9 cellular contexts compared by ENCODE assay signal in genomic region chr17:2084766-2085647, GRCh38. TPM values are rescaled to one million over a fixed set of nuclear protein-coding genes. Genes with fewer than 3 reads are reported as not detected.
DNase-seq lines count a peak whose midpoint lies in the region; ATAC-seq, FAIRE-seq and TF ChIP-seq lines count a peak whose summit lies in the region.
"Had no signal": no experiment of that assay in that cellular context is flagged by ENCODE, and none has a peak within 500 bp of the region (broad histone marks: within the 10 kb centered on the region; RNA-seq: fewer than 3 reads in every experiment).

No MANE protein-coding gene starts in this region.

- H3K4me3 ChIP-seq in A549 (no peak overlapping the region), IMR-90 (ENCODE audit: insufficient read depth, low read depth, low read length) (no peak overlapping the region), endothelial cell of umbilical vein (replicated peaks in 1 of 3; ENCODE audit: insufficient read depth in 1 of 3, low read depth in 1 of 3, low read length in 3 of 3) (no peak overlapping the region), muscle layer of duodenum (ENCODE audit: low read depth in 1 of 2, low read length in 2 of 2) (peak overlapping the region in 1 of 2 donors; percentile 4)

- H3K9me1 ChIP-seq in IMR-90 (ENCODE audit: insufficient read depth, low read length) (peaks cover 56% of the 10 kb centered on the region), endothelial cell of umbilical vein (replicated peaks; ENCODE audit: control insufficient read depth, extremely low read depth, insufficient read depth, low read length) (no peaks in the 10 kb centered on the region)

- peak overlapping the region; percentile 52 to 93 for H4K8ac ChIP-seq in IMR-90 (ENCODE audit: low read depth in 2 of 2, low read length in 2 of 2)

- H3K9ac ChIP-seq in IMR-90 (ENCODE audit: low read depth, low read length) (peak overlapping the region; percentile 50), endothelial cell of umbilical vein (replicated peaks; ENCODE audit: extremely low read depth, insufficient read depth, low read length) (peak overlapping the region; percentile 54)

- peak overlapping the region; percentile 97 for H3K14ac ChIP-seq in IMR-90 (replicated peaks; ENCODE audit: low read depth, low read length)

- H3K9me3 ChIP-seq in A549 (no peaks in the 10 kb centered on the region), IMR-90 (ENCODE audit: control insufficient read depth, insufficient read depth, low read length) (no peaks in the 10 kb centered on the region), endothelial cell of umbilical vein (replicated peaks; ENCODE audit: control insufficient read depth, insufficient read depth, low read length) (no peaks in the 10 kb centered on the region), muscle layer of duodenum (ENCODE audit: control insufficient read depth in 1 of 2, low read length in 2 of 2) (no peaks in the 10 kb centered on the region)

- POLR2A ChIA-PET in A549 (lab: Yijun Ruan, JAX) (no interaction called here), IMR-90 (lab: Charles Lee; ENCODE audit: unreplicated experiment) (no interaction called here), endothelial cell of umbilical vein (lab: Charles Lee) (no interaction called here)

- H4K91ac ChIP-seq in IMR-90 (ENCODE audit: insufficient read depth, low read depth, low read length): peak overlapping the region; percentile 92

- peak overlapping the region; percentile 75 for H3K18ac ChIP-seq in IMR-90 (ENCODE audit: low read depth, low read length)

- BruUV-seq in IMR-90 (replicated peaks; lab: Mats Ljungman, UMichigan): no TSS peak
- BruUV-seq in endothelial cell of umbilical vein (replicated peaks; lab: Mats Ljungman, UMichigan): no TSS peak

- peak overlapping the region; percentile 58 for H2BK120ac ChIP-seq in IMR-90 (ENCODE audit: low read depth, low read length)

- H3K27ac ChIP-seq in A549 (peak overlapping the region; percentile 16 to 61; a peak in 4 of 6 replicates), IMR-90 (ENCODE audit: insufficient read depth, low read length) (peak overlapping the region; percentile 77), endothelial cell of umbilical vein (ENCODE audit: insufficient read depth, low read depth, low read length) (peak overlapping the region; percentile 86), muscle layer of duodenum (ENCODE audit: low read length) (peak overlapping the region; percentile 92)

- peak overlapping the region; percentile 85 for H2BK5ac ChIP-seq in IMR-90 (ENCODE audit: low read depth, low read length, poor library complexity, severe bottlenecking)

- peaks cover 27% of the 10 kb centered on the region for H3K4me1 ChIP-seq in A549
- peaks cover 36% of the 10 kb centered on the region for H3K4me1 ChIP-seq in IMR-90 (ENCODE audit: control insufficient read depth, insufficient read depth, low read length)
- peaks cover 60% of the 10 kb centered on the region for H3K4me1 ChIP-seq in endothelial cell of umbilical vein (ENCODE audit: control insufficient read depth, extremely low read depth, insufficient read depth, low read length)
- H3K4me1 ChIP-seq in muscle layer of duodenum (ENCODE audit: control insufficient read depth in 1 of 2, insufficient read depth in 2 of 2, low read length in 2 of 2): peaks cover 50 to 66% of the 10 kb centered on the region in 2 donors

- H2AK9ac ChIP-seq in IMR-90 (replicated peaks; ENCODE audit: low read depth, low read length, poor library complexity): peak overlapping the region; percentile 85

- DNase-seq in A549 (ENCODE audit: low read depth in 1 of 2, low spot score in 1 of 2) (peak in 1 of 2 experiments; percentile 67), IMR-90 (peak; percentile 86), endothelial cell of umbilical vein (ENCODE audit: low read depth, low spot score) (peak; percentile 98), retina (no peak)
- no peak for DNase-seq in effector CD8-positive, alpha-beta T cell (lab: John Stamatoyannopoulos, UW)

- H3K4me2 ChIP-seq in A549 (peak overlapping the region; percentile 48), IMR-90 (ENCODE audit: low read depth, low read length) (peak overlapping the region; percentile 12), endothelial cell of umbilical vein (ENCODE audit: insufficient read depth, low read length) (peak overlapping the region; percentile 35)

- peak overlapping the region; percentile 86 for H3K4ac ChIP-seq in IMR-90 (ENCODE audit: low read depth, low read length)

- H2AFZ ChIP-seq in IMR-90 (replicated peaks; ENCODE audit: low read length, poor library complexity): peak overlapping the region; percentile 54
- peak overlapping the region; percentile 3 for H2AFZ ChIP-seq in endothelial cell of umbilical vein (ENCODE audit: low read depth, low read length)

- FAIRE-seq in A549 (lab: Jason Lieb, UNC) (no peak), endothelial cell of umbilical vein (lab: Jason Lieb, UNC) (peak; percentile 90)
- FAIRE-seq: G401.6 had no signal

- peak overlapping the region; percentile 66; the same call in 1 of the 2 replicates for H3K56ac ChIP-seq in IMR-90 (ENCODE audit: extremely low read depth, insufficient read depth, low read length)

- peak overlapping the region; percentile 76 for H4K5ac ChIP-seq in IMR-90 (ENCODE audit: low read depth, low read length)

- dilution Hi-C loops in IMR-90 (cut with HindIII; ENCODE audit: low sequenced_read_pairs, unreplicated experiment) (no loop called here), endothelial cell of umbilical vein (cut with MboI; ENCODE audit: extremely low pct_ligation_motif_present, low sequenced_read_pairs) (no loop called here)

- ATAC-seq in A549 (peak in 1 of 2 experiments; percentile 6; a peak in 2 of 6 replicates), IMR-90 (ENCODE audit: low read depth) (peak; percentile 64), GM19023 (IDR thresholded peaks at IDR 0.05; ENCODE audit: unreplicated experiment) (no peak), GM19452 (IDR thresholded peaks at IDR 0.05; ENCODE audit: unreplicated experiment) (no peak)

- peak overlapping the region; percentile 81 for H2BK20ac ChIP-seq in IMR-90 (ENCODE audit: low read depth, low read length)

- TF ChIP-seq POLR2A in A549 (IDR thresholded peaks at IDR 0.05; ENCODE audit: low read length): no peak
- no peak; the same call in 1 of the 2 replicates for TF ChIP-seq POLR2A in IMR-90 (IDR thresholded peaks at IDR 0.05; ENCODE audit: low read depth, low read length)
- no peak for TF ChIP-seq POLR2A in endothelial cell of umbilical vein (IDR thresholded peaks at IDR 0.05; ENCODE audit: low read depth, low read length)

- H4K20me1 ChIP-seq in IMR-90 (ENCODE audit: insufficient read depth, low read length): no peaks in the 10 kb centered on the region
- H4K20me1 ChIP-seq in endothelial cell of umbilical vein (replicated peaks; ENCODE audit: control insufficient read depth, extremely low read depth, insufficient read depth, low read length): no peaks in the 10 kb centered on the region

- in situ Hi-C loops in IMR-90 (cut with MboI; ENCODE audit: low sequenced_read_pairs): no loop called here

- WGBS in A549 (ENCODE audit: missing lambda C conversion rate): 73% methylated on average over 13 of the region's 13 CpGs
- no CpG with 5 or more reads among the region's 13 CpGs for WGBS in IMR-90 (ENCODE audit: extremely low coverage in 2 of 2, insufficient read length in 1 of 2), 2 experiments

- H2AK5ac ChIP-seq in IMR-90 (ENCODE audit: low read depth, low read length): peak overlapping the region; percentile 87

- TF ChIP-seq CTCF in A549 (IDR thresholded peaks at IDR 0.05) (no peak), IMR-90 (conservative IDR thresholded peaks at IDR 0.05; ENCODE audit: low read depth, low read length) (no peak), endothelial cell of umbilical vein (IDR thresholded peaks at IDR 0.05; ENCODE audit: extremely low read depth in 1 of 2, insufficient read depth in 1 of 2, low read depth in 1 of 2, low read length in 2 of 2) (no peak)

- H3K27me3 ChIP-seq in IMR-90 (ENCODE audit: control insufficient read depth, insufficient read depth, low read length): no peaks in the 10 kb centered on the region
- H3K27me3 ChIP-seq in endothelial cell of umbilical vein (ENCODE audit: control insufficient read depth in 2 of 2, insufficient read depth in 2 of 2, low read length in 2 of 2): no peaks in the 10 kb centered on the region
- H3K27me3 ChIP-seq in muscle layer of duodenum (ENCODE audit: low read depth, low read length): no peaks in the 10 kb centered on the region

- CTCF ChIA-PET in A549 (lab: Yijun Ruan, JAX): interaction anchor here (0.7 to 9.1 kb wide), 15 partner anchors 8 to 255 kb away, joined by 3 to 55 read pairs (median 4); partner anchors contain the start of gene HIC1
- CTCF ChIA-PET in IMR-90 (lab: Yijun Ruan, JAX): interaction anchor here (2.9 kb wide), 1 partner anchor 160 kb away, joined by 12 read pairs; no protein-coding TSS in a partner anchor
- CTCF ChIA-PET in endothelial cell of umbilical vein (lab: Charles Lee): interaction anchor here (1.0 to 9.2 kb wide), 15 partner anchors 10 to 160 kb away, joined by 3 to 76 read pairs (median 4); partner anchors contain the start of gene HIC1

- no peaks in the 10 kb centered on the region for H3K79me2 ChIP-seq in endothelial cell of umbilical vein (ENCODE audit: control insufficient read depth, insufficient read depth, low read length)

- no peak for TF ChIP-seq EP300 in A549 (IDR thresholded peaks at IDR 0.05)

- H3K36me3 ChIP-seq in IMR-90 (ENCODE audit: control insufficient read depth, insufficient read depth, low read length): peaks cover 16% of the 10 kb centered on the region
- H3K36me3 ChIP-seq in endothelial cell of umbilical vein (ENCODE audit: control insufficient read depth in 2 of 2, extremely low read depth in 1 of 2, insufficient read depth in 2 of 2, low read length in 2 of 2): peaks cover 3 to 13% of the 10 kb centered on the region in 2 experiments
- peaks cover 6 to 9% of the 10 kb centered on the region in 2 donors for H3K36me3 ChIP-seq in muscle layer of duodenum (ENCODE audit: control insufficient read depth in 1 of 2, insufficient read depth in 2 of 2, low read length in 2 of 2)

- intact Hi-C loops in IMR-90 (cut with micrococcal nuclease) (no loop called here), endothelial cell of umbilical vein (cut with micrococcal nuclease) (loop anchor here (1.0 kb wide), 3 partner anchors 14 to 159 kb away; no protein-coding TSS in a partner anchor)

- TF ChIP-seq RAD21 in A549 (conservative IDR thresholded peaks at IDR 0.05 in 1 of 2, IDR thresholded peaks at IDR 0.05 in 1 of 2) (no peak), IMR-90 (IDR thresholded peaks at IDR 0.05; ENCODE audit: low read length) (no peak)

- H2BK15ac ChIP-seq in IMR-90 (ENCODE audit: low read depth, low read length): peak overlapping the region; percentile 87; the same call in 2 of the 3 replicates

- H3K23ac ChIP-seq in IMR-90 (ENCODE audit: low read depth, low read length): peak overlapping the region; percentile 88

- H3K79me1 ChIP-seq in IMR-90 (ENCODE audit: low read depth in 1 of 2, low read length in 2 of 2): peaks cover 0 to 93% of the 10 kb centered on the region in 2 experiments; a peak in 3 of 4 replicates

RNA-seq across cellular contexts. Expression of gene HIC1, which starts 30.1 kb away (rescaled TPM):
- polyA plus RNA-seq in A549 (2011; rRNA removed) (0.13 and 0.28 TPM in 2 replicates), A549 (2017; fragmentation: RNase III; extraction: RNeasy Plus Mini Kit Qiagen cat#74134 plus additional on column Dnase treatment) (0.70 to 1.5 TPM (median 1.3 TPM) in 3 replicates), IMR-90 (2012; rRNA removed) (23.0 and 30.9 TPM in 2 replicates), endothelial cell of umbilical vein (18.2 and 20.2 TPM in 2 replicates)
- polyA plus RNA-seq in A549 (2012; cell fraction: cytosol; rRNA removed): 0.37 and 0.43 TPM in 2 replicates
- polyA plus RNA-seq in A549 (2012; cell fraction: nucleus; rRNA removed): 1.7 and 2.1 TPM in 2 replicates
- 0.29 and 0.58 TPM in 2 replicates for polyA minus RNA-seq in A549 (2011; rRNA and poly(A)+ RNA removed)
- total RNA-seq in IMR-90 (2012; rRNA removed) (10.0 and 10.4 TPM in 2 replicates), endothelial cell of umbilical vein (25.8 and 35.5 TPM in 2 replicates)
- polyA plus RNA-seq in IMR-90 (2012; cell fraction: cytosol; rRNA removed): 17.8 and 60.2 TPM in 2 replicates
- 69.0 and 122 TPM in 2 replicates for polyA plus RNA-seq in IMR-90 (2012; cell fraction: nucleus; rRNA removed; ENCODE audit: low replicate concordance)
- polyA plus RNA-seq in endothelial cell of umbilical vein (2011; cell fraction: cytosol; rRNA removed): 6.5 and 11.3 TPM in 2 replicates
- 46.4 and 50.2 TPM in 2 replicates for polyA plus RNA-seq in endothelial cell of umbilical vein (2011; cell fraction: nucleus; rRNA removed)
- 8.2 and 19.6 TPM in 2 replicates for polyA plus RNA-seq in endothelial cell of umbilical vein (2012)
- polyA minus RNA-seq in endothelial cell of umbilical vein: 10.7 and 22.4 TPM in 2 replicates
- not detected for polyA minus RNA-seq in endothelial cell of umbilical vein (2011; cell fraction: cytosol; rRNA and poly(A)+ RNA removed)
- polyA minus RNA-seq in endothelial cell of umbilical vein (2011; cell fraction: nucleus; rRNA and poly(A)+ RNA removed): 56.9 and 118 TPM in 2 replicates

RNA-seq across cellular contexts. Expression of gene OVCA2, which starts 43.2 kb away (rescaled TPM):
- polyA plus RNA-seq in A549 (2011; rRNA removed) (66.3 and 73.1 TPM in 2 replicates), A549 (2017; fragmentation: RNase III; extraction: RNeasy Plus Mini Kit Qiagen cat#74134 plus additional on column Dnase treatment) (54.3 to 56.6 TPM (median 54.6 TPM) in 3 replicates), IMR-90 (2012; rRNA removed) (46.9 and 52.6 TPM in 2 replicates), endothelial cell of umbilical vein (84.2 and 102 TPM in 2 replicates)
- 77.8 and 108 TPM in 2 replicates for polyA plus RNA-seq in A549 (2012; cell fraction: cytosol; rRNA removed)
- polyA plus RNA-seq in A549 (2012; cell fraction: nucleus; rRNA removed): 46.6 and 48.1 TPM in 2 replicates
- polyA minus RNA-seq in A549 (2011; rRNA and poly(A)+ RNA removed): 60.6 and 72.6 TPM in 2 replicates
- total RNA-seq in IMR-90 (2012; rRNA removed) (38.7 and 42.2 TPM in 2 replicates), endothelial cell of umbilical vein (40.9 and 41.3 TPM in 2 replicates)
- 40.4 and 50.0 TPM in 2 replicates for polyA plus RNA-seq in IMR-90 (2012; cell fraction: cytosol; rRNA removed)
- 23.2 and 26.2 TPM in 2 replicates for polyA plus RNA-seq in IMR-90 (2012; cell fraction: nucleus; rRNA removed; ENCODE audit: low replicate concordance)
- polyA plus RNA-seq in endothelial cell of umbilical vein (2011; cell fraction: cytosol; rRNA removed): 62.0 and 68.4 TPM in 2 replicates
- 27.0 and 34.3 TPM in 2 replicates for polyA plus RNA-seq in endothelial cell of umbilical vein (2011; cell fraction: nucleus; rRNA removed)
- 40.7 and 40.8 TPM in 2 replicates for polyA plus RNA-seq in endothelial cell of umbilical vein (2012)
- polyA minus RNA-seq in endothelial cell of umbilical vein: 29.7 and 32.0 TPM in 2 replicates
- polyA minus RNA-seq in endothelial cell of umbilical vein (2011; cell fraction: cytosol; rRNA and poly(A)+ RNA removed): 24.1 TPM
- polyA minus RNA-seq in endothelial cell of umbilical vein (2011; cell fraction: nucleus; rRNA and poly(A)+ RNA removed): 4.8 and 6.6 TPM in 2 replicates

RNA-seq across cellular contexts. Expression of gene DPH1, which starts 55.1 kb away (rescaled TPM):
- polyA plus RNA-seq in A549 (2011; rRNA removed): 25.5 and 33.0 TPM in 2 replicates
- polyA plus RNA-seq in A549 (2012; cell fraction: cytosol; rRNA removed): 44.9 and 53.6 TPM in 2 replicates
- 178 and 193 TPM in 2 replicates for polyA plus RNA-seq in A549 (2012; cell fraction: nucleus; rRNA removed)
- 33.6 to 42.4 TPM (median 34.4 TPM) in 3 replicates for polyA plus RNA-seq in A549 (2017; fragmentation: RNase III; extraction: RNeasy Plus Mini Kit Qiagen cat#74134 plus additional on column Dnase treatment)
- 52.9 and 61.5 TPM in 2 replicates for polyA minus RNA-seq in A549 (2011; rRNA and poly(A)+ RNA removed)
- total RNA-seq in IMR-90 (2012; rRNA removed): 20.6 and 24.4 TPM in 2 replicates
- polyA plus RNA-seq in IMR-90 (2012; rRNA removed): 49.9 and 51.9 TPM in 2 replicates
- polyA plus RNA-seq in IMR-90 (2012; cell fraction: cytosol; rRNA removed): 31.8 and 38.7 TPM in 2 replicates
- 153 and 299 TPM in 2 replicates for polyA plus RNA-seq in IMR-90 (2012; cell fraction: nucleus; rRNA removed; ENCODE audit: low replicate concordance)
- 37.8 and 38.5 TPM in 2 replicates for total RNA-seq in endothelial cell of umbilical vein
- polyA plus RNA-seq in endothelial cell of umbilical vein: 45.6 and 50.4 TPM in 2 replicates
- 24.4 and 28.4 TPM in 2 replicates for polyA plus RNA-seq in endothelial cell of umbilical vein (2011; cell fraction: cytosol; rRNA removed)
- 113 and 132 TPM in 2 replicates for polyA plus RNA-seq in endothelial cell of umbilical vein (2011; cell fraction: nucleus; rRNA removed)
- polyA plus RNA-seq in endothelial cell of umbilical vein (2012): 27.7 and 30.0 TPM in 2 replicates
- 28.8 and 50.5 TPM in 2 replicates for polyA minus RNA-seq in endothelial cell of umbilical vein
- polyA minus RNA-seq in endothelial cell of umbilical vein (2011; cell fraction: cytosol; rRNA and poly(A)+ RNA removed): 34.0 TPM
- polyA minus RNA-seq in endothelial cell of umbilical vein (2011; cell fraction: nucleus; rRNA and poly(A)+ RNA removed): 36.8 and 41.4 TPM in 2 replicates

RNA-seq across cellular contexts. Expression of gene RTN4RL1, which starts 59.9 kb away (rescaled TPM):
- 0.39 and 0.46 TPM in 2 replicates for polyA plus RNA-seq in A549 (2011; rRNA removed)
- 0.96 and 1.8 TPM in 2 replicates for polyA plus RNA-seq in A549 (2012; cell fraction: cytosol; rRNA removed)
- polyA plus RNA-seq in A549 (2012; cell fraction: nucleus; rRNA removed): 1.8 and 2.1 TPM in 2 replicates
- polyA plus RNA-seq in A549 (2017; fragmentation: RNase III; extraction: RNeasy Plus Mini Kit Qiagen cat#74134 plus additional on column Dnase treatment): 1.4 to 1.8 TPM (median 1.5 TPM) in 3 replicates
- polyA minus RNA-seq in A549 (2011; rRNA and poly(A)+ RNA removed): 0.44 and 0.45 TPM in 2 replicates
- total RNA-seq in IMR-90 (2012; rRNA removed): under 0.01 TPM in 2 replicates
- 0.03 and 0.04 TPM in 2 replicates for polyA plus RNA-seq in IMR-90 (2012; rRNA removed)
- polyA plus RNA-seq in IMR-90 (2012; cell fraction: cytosol; rRNA removed): 0.07 TPM in 1 of 2 replicates, not detected in the other
- polyA plus RNA-seq in IMR-90 (2012; cell fraction: nucleus; rRNA removed; ENCODE audit: low replicate concordance): 0.03 TPM in 1 of 2 replicates, not detected in the other
- not detected in 2 replicates for total RNA-seq in endothelial cell of umbilical vein
- 0.03 and 0.04 TPM in 2 replicates for polyA plus RNA-seq in endothelial cell of umbilical vein
- polyA plus RNA-seq in endothelial cell of umbilical vein (2011; cell fraction: cytosol; rRNA removed): 0.03 TPM in 2 replicates
- polyA plus RNA-seq in endothelial cell of umbilical vein (2011; cell fraction: nucleus; rRNA removed): not detected in 2 replicates
- polyA plus RNA-seq in endothelial cell of umbilical vein (2012): 0.04 and 0.11 TPM in 2 replicates
- polyA minus RNA-seq in endothelial cell of umbilical vein: 0.08 TPM in 1 of 2 replicates, not detected in the other
- not detected for polyA minus RNA-seq in endothelial cell of umbilical vein (2011; cell fraction: cytosol; rRNA and poly(A)+ RNA removed)
- not detected in 2 replicates for polyA minus RNA-seq in endothelial cell of umbilical vein (2011; cell fraction: nucleus; rRNA and poly(A)+ RNA removed)

Comparison
In these comparisons a context has a peak if more than half of its experiments do, and no peak if none do; other contexts are left out.
1. DNase-seq: peak in IMR-90 (single experiment) and endothelial cell of umbilical vein (single experiment); none in effector CD8-positive, alpha-beta T cell (single experiment) and retina (single experiment).
2. H3K27ac ChIP-seq: peak in every context shown above with its lines; median percentile 92 in muscle layer of duodenum; 86 in endothelial cell of umbilical vein; 77 in IMR-90; 38 in A549.
3. Peak in every context shown above with its lines, with median percentiles within 50 percentile points of each other: H3K4me2 ChIP-seq.